23 cellular contexts compared by ENCODE assay signal in the genomic region with DNA sequence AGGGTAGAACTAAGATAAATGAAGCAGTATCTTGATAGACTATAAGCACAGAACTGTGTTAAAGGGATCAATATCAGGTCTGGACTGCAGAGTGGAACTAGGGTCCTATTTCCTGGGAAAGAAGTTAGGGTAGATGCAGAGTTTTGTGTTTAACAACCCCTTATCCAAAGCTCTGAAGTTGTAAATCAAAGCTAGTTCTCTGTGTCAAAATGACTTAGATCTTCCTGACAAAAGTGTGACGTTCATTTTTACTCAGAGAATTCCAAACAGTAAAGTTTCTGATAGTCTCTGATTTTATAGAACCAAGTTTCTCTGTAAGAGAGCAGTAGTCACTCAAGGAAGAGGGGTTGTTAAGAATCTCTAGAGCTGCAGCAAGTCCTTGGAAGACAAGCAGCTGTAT. TPM values are rescaled to one million over a fixed set of nuclear protein-coding genes. Genes with fewer than 3 reads are reported as not detected.
A peak's percentile ranks its signal among the peaks of the same experiment; 100 is the strongest.
DNase-seq lines count a peak whose midpoint lies in the region; ATAC-seq and TF ChIP-seq lines count a peak whose summit lies in the region.
"Had no signal": no experiment of that assay in that cellular context is flagged by ENCODE, and none has a peak within 500 bp of the region (broad histone marks: within the 10 kb centered on the region; RNA-seq: fewer than 3 reads in every experiment).

No MANE protein-coding gene starts in this region.

- ATAC-seq in CD4-positive, CD25-positive, alpha-beta regulatory T cell (ENCODE audit: low read depth in 2 of 2) = no peak
- ATAC-seq: gastrocnemius medialis had no signal

- no peaks in the 10 kb centered on the region for H3K9me2 ChIP-seq in OCI-LY1 (ENCODE audit: low read depth, low read length)

- no peak overlapping the region for H2AFZ ChIP-seq in OCI-LY1 (ENCODE audit: low read length)

- H3K9ac ChIP-seq in OCI-LY1 (ENCODE audit: low read length) = no peak overlapping the region
- H3K9ac ChIP-seq in endodermal cell (ENCODE audit: extremely low read depth, low read length, poor library complexity, severe bottlenecking) = no peak overlapping the region
- H3K9ac ChIP-seq: KMS-11 had no signal

- no peak overlapping the region for H3K4me2 ChIP-seq in OCI-LY1 (ENCODE audit: low read length)
- H3K4me2 ChIP-seq: KMS-11 had no signal

- TF ChIP-seq CTCF in 22Rv1 (IDR thresholded peaks at IDR 0.05) (no peak), OCI-LY1 (IDR thresholded peaks at IDR 0.05; ENCODE audit: low read length) (no peak), endodermal cell (conservative IDR thresholded peaks at IDR 0.05) (no peak), dorsolateral prefrontal cortex (IDR thresholded peaks at IDR 0.05 in 54 of 56, conservative IDR thresholded peaks at IDR 0.05 in 2 of 56; ENCODE audit: low read depth in 1 of 56, partially characterized antibody in 56 of 56) (no peak)

- no peaks in the 10 kb centered on the region for H4K20me1 ChIP-seq in OCI-LY1 (ENCODE audit: insufficient read depth, low read length)

- peaks cover 34 to 61% (median 43%) of the 10 kb centered on the region in 4 donors for H3K4me1 Mint-ChIP-seq in CD4-positive, CD25-positive, alpha-beta regulatory T cell
- peaks cover 19% of the 10 kb centered on the region for H3K4me1 Mint-ChIP-seq in endodermal cell
- peaks cover 42% of the 10 kb centered on the region for H3K4me1 Mint-ChIP-seq in activated CD4-positive, alpha-beta memory T cell treated with anti-CD3 and anti-CD28 coated beads, Interleukin-2, amount 10 ng/mL, durations not matched to agents 7 days and 5 days

- no peaks in the 10 kb centered on the region for H3K9me3 ChIP-seq in CD4-positive, CD25-positive, alpha-beta regulatory T cell (ENCODE audit: control insufficient read depth in 2 of 2, low read length in 2 of 2)
- no peaks in the 10 kb centered on the region for H3K9me3 ChIP-seq in OCI-LY1 (ENCODE audit: low read length)
- no peaks in the 10 kb centered on the region for H3K9me3 ChIP-seq in endodermal cell (ENCODE audit: control insufficient read depth, low read length)
- H3K9me3 ChIP-seq: colonic mucosa, esophagus squamous epithelium, gastrocnemius medialis, sigmoid colon, SJSA1 had no signal

- no peaks in the 10 kb centered on the region for H3K36me3 ChIP-seq in CD4-positive, CD25-positive, alpha-beta regulatory T cell (ENCODE audit: control insufficient read depth, insufficient read depth, low read length)
- peaks cover 56% of the 10 kb centered on the region for H3K36me3 ChIP-seq in OCI-LY1 (ENCODE audit: insufficient read depth, low read length)
- H3K36me3 ChIP-seq in endodermal cell (ENCODE audit: control insufficient read depth, insufficient read depth, low read length) = peaks cover 59% of the 10 kb centered on the region
- H3K36me3 ChIP-seq: colonic mucosa, gastrocnemius medialis, sigmoid colon had no signal

- H3K4me3 ChIP-seq in CD4-positive, CD25-positive, alpha-beta regulatory T cell (ENCODE audit: low read depth, low read length) = no peak overlapping the region
- H3K4me3 ChIP-seq in OCI-LY1 (ENCODE audit: low read depth, low read length, poor library complexity, severe bottlenecking) (no peak overlapping the region), endodermal cell (ENCODE audit: low read length) (no peak overlapping the region), dorsolateral prefrontal cortex (no peak overlapping the region)
- H3K4me3 ChIP-seq: colonic mucosa, esophagus squamous epithelium, gastrocnemius medialis, sigmoid colon, SJSA1 had no signal

- H3K79me2 ChIP-seq in OCI-LY1 (ENCODE audit: insufficient read depth, low read length) = peaks cover 95% of the 10 kb centered on the region

- H3K9me3 Mint-ChIP-seq in CD4-positive, CD25-positive, alpha-beta regulatory T cell = no peaks in the 10 kb centered on the region
- H3K9me3 Mint-ChIP-seq in endodermal cell = no peaks in the 10 kb centered on the region
- H3K9me3 Mint-ChIP-seq in activated CD4-positive, alpha-beta memory T cell treated with anti-CD3 and anti-CD28 coated beads, Interleukin-2, amount 10 ng/mL, durations not matched to agents 7 days and 5 days = no peaks in the 10 kb centered on the region
- H3K9me3 Mint-ChIP-seq: CD4-positive, alpha-beta memory T cell; stimulated activated naive CD8-positive, alpha-beta T cell treated with anti-CD3 and anti-CD28 coated beads, Interleukin-15, Interleukin-2, amounts not matched to agents 100 ng/mL and 50 ng/mL, for 24 hours had no signal

- no peaks in the 10 kb centered on the region for H3K27me3 Mint-ChIP-seq in CD4-positive, CD25-positive, alpha-beta regulatory T cell
- no peaks in the 10 kb centered on the region for H3K27me3 Mint-ChIP-seq in endodermal cell (ENCODE audit: insufficient read depth)
- H3K27me3 Mint-ChIP-seq in activated CD4-positive, alpha-beta memory T cell treated with anti-CD3 and anti-CD28 coated beads, Interleukin-2, amount 10 ng/mL, durations not matched to agents 7 days and 5 days = no peaks in the 10 kb centered on the region
- H3K27me3 Mint-ChIP-seq: CD4-positive, alpha-beta memory T cell; stimulated activated naive CD8-positive, alpha-beta T cell treated with anti-CD3 and anti-CD28 coated beads, Interleukin-15, Interleukin-2, amounts not matched to agents 100 ng/mL and 50 ng/mL, for 24 hours had no signal

- H3K27me3 ChIP-seq in CD4-positive, CD25-positive, alpha-beta regulatory T cell (ENCODE audit: control insufficient read depth, insufficient read depth, low read length) = no peaks in the 10 kb centered on the region
- H3K27me3 ChIP-seq in OCI-LY1 (ENCODE audit: insufficient read depth, low read length) (no peaks in the 10 kb centered on the region), endodermal cell (ENCODE audit: control insufficient read depth, insufficient read depth, low read length, poor library complexity, severe bottlenecking) (no peaks in the 10 kb centered on the region), dorsolateral prefrontal cortex (no peaks in the 10 kb centered on the region)
- H3K27me3 ChIP-seq: colonic mucosa, esophagus squamous epithelium, gastrocnemius medialis, sigmoid colon, SJSA1 had no signal

- H3K4me3 Mint-ChIP-seq in CD4-positive, CD25-positive, alpha-beta regulatory T cell = no peak overlapping the region
- H3K4me3 Mint-ChIP-seq in endodermal cell = no peak overlapping the region
- no peak overlapping the region for H3K4me3 Mint-ChIP-seq in activated CD4-positive, alpha-beta memory T cell treated with anti-CD3 and anti-CD28 coated beads, Interleukin-2, amount 10 ng/mL, durations not matched to agents 7 days and 5 days
- H3K4me3 Mint-ChIP-seq: CD4-positive, alpha-beta memory T cell; stimulated activated naive CD8-positive, alpha-beta T cell treated with anti-CD3 and anti-CD28 coated beads, Interleukin-15, Interleukin-2, amounts not matched to agents 100 ng/mL and 50 ng/mL, for 24 hours had no signal

- H3F3A ChIP-seq in OCI-LY1 (ENCODE audit: insufficient read depth, low read length) = no peaks in the 10 kb centered on the region

- intact Hi-C loops in dorsolateral prefrontal cortex (cut with DNase I) = no loop called here

- H3K27ac ChIP-seq in 22Rv1 (0 out of 2 replicates have a peak overlapping the region, but pooled peaks have one; percentile 0), OCI-LY1 (ENCODE audit: low read depth, low read length, poor library complexity, severe bottlenecking) (peak overlapping the region; percentile 22), endodermal cell (ENCODE audit: low read depth, low read length) (no peak overlapping the region), dorsolateral prefrontal cortex (peak overlapping the region in 2 of 59 donors; percentile 17 to 37)
- H3K27ac ChIP-seq in CD4-positive, CD25-positive, alpha-beta regulatory T cell (ENCODE audit: insufficient read depth, low read length, poor library complexity, severe bottlenecking) = peak overlapping the region; percentile 19
- H3K27ac ChIP-seq: colonic mucosa, esophagus squamous epithelium, gastrocnemius medialis, KMS-11, sigmoid colon, SJSA1 had no signal

- H3K27ac Mint-ChIP-seq in CD4-positive, CD25-positive, alpha-beta regulatory T cell = peak overlapping the region in 1 of 3 donors; percentile 47
- H3K27ac Mint-ChIP-seq in endodermal cell = peak overlapping the region; percentile 49
- no peak overlapping the region for H3K27ac Mint-ChIP-seq in activated CD4-positive, alpha-beta memory T cell treated with anti-CD3 and anti-CD28 coated beads, Interleukin-2, amount 10 ng/mL, durations not matched to agents 7 days and 5 days

- H3K4me1 ChIP-seq in CD4-positive, CD25-positive, alpha-beta regulatory T cell (ENCODE audit: control insufficient read depth, insufficient read depth, low read length, poor library complexity, severe bottlenecking) = peaks cover 11% of the 10 kb centered on the region
- H3K4me1 ChIP-seq in OCI-LY1 (ENCODE audit: insufficient read depth, low read length, severe bottlenecking) (peaks cover 45% of the 10 kb centered on the region), endodermal cell (ENCODE audit: control insufficient read depth, insufficient read depth, low read length) (peaks cover 3% of the 10 kb centered on the region)

- DNase-seq in CD4-positive, CD25-positive, alpha-beta regulatory T cell = no peak
- no peak for DNase-seq in endodermal cell
- no peak for DNase-seq in activated CD4-positive, alpha-beta memory T cell treated with anti-CD3 and anti-CD28 coated beads, Interleukin-2, amount 10 ng/mL, durations not matched to agents 7 days and 5 days
- no peak for DNase-seq in dorsolateral prefrontal cortex
- no peak for DNase-seq in NCI-H774 (lab: John Stamatoyannopoulos, UW)
- DNase-seq: activated CD8-positive, alpha-beta memory T cell treated with anti-CD3 and anti-CD28 coated beads, Interleukin-2, amount 50 U/mL, for 48 hours; activated gamma-delta T cell; amygdala; CD4-positive, alpha-beta memory T cell; colonic mucosa; DMS153; esophagus squamous epithelium; gastrocnemius medialis; MV-4-11; NCI-H146; NCI-H524; NK-92 treated with Interleukin-12 subunit alpha and Interleukin-12 subunit beta, amount 100 ng/mL, for 24 hours; sigmoid colon had no signal

- H3K36me3 Mint-ChIP-seq in CD4-positive, CD25-positive, alpha-beta regulatory T cell = peaks cover 4% of the 10 kb centered on the region
- H3K36me3 Mint-ChIP-seq in endodermal cell (ENCODE audit: low read depth) = peaks cover 32% of the 10 kb centered on the region
- peaks cover 28% of the 10 kb centered on the region for H3K36me3 Mint-ChIP-seq in activated CD4-positive, alpha-beta memory T cell treated with anti-CD3 and anti-CD28 coated beads, Interleukin-2, amount 10 ng/mL, durations not matched to agents 7 days and 5 days (ENCODE audit: low read depth)

- WGBS in endodermal cell (ENCODE audit: insufficient coverage in 1 of 2, insufficient read length in 1 of 2), 2 experiments = 100% methylated on average over 1 of the region's 1 CpG; no CpG with 5 or more reads in 1 of the 2 experiments

- POLR2A ChIA-PET in activated CD4-positive, alpha-beta memory T cell treated with anti-CD3 and anti-CD28 coated beads, Interleukin-2, amount 10 ng/mL, durations not matched to agents 7 days and 5 days (lab: Charles Lee) = interaction anchor here (0.8 to 1.6 kb wide), 3 partner anchors 17 to 32 kb away, joined by 3 to 4 read pairs (median 3); no protein-coding TSS in a partner anchor

- CTCF ChIA-PET in activated CD4-positive, alpha-beta memory T cell treated with anti-CD3 and anti-CD28 coated beads, Interleukin-2, amount 10 ng/mL, durations not matched to agents 7 days and 5 days (lab: Charles Lee) = interaction anchor here (1.0 to 2.1 kb wide), 3 partner anchors 83 to 236 kb away, joined by 3 to 7 read pairs (median 4); no protein-coding TSS in a partner anchor

RNA-seq across cellular contexts. Expression of gene NUCKS1, which starts 8.3 kb away (rescaled TPM):
- 72.0 TPM for total RNA-seq in CD4-positive, CD25-positive, alpha-beta regulatory T cell
- 10 to 100 TPM; 12.9 to 15.8 (median 13.3) TPM for polyA plus RNA-seq in CD4-positive, CD25-positive, alpha-beta regulatory T cell
- total RNA-seq in endodermal cell = 100 to 1,000 TPM; 380 to 532 TPM
- 267 TPM for polyA plus RNA-seq in endodermal cell (2013, experiment 1 of 2)
- polyA plus RNA-seq in endodermal cell (2013, experiment 2 of 2) = 284 TPM
- total RNA-seq in activated CD4-positive, alpha-beta memory T cell treated with anti-CD3 and anti-CD28 coated beads, Interleukin-2, amount 10 ng/mL, durations not matched to agents 7 days and 5 days = 100 to 1,000 TPM; 163 to 185 TPM
- 100 to 1,000 TPM; 124 to 316 (median 225) TPM for total RNA-seq in dorsolateral prefrontal cortex

RNA-seq across cellular contexts. Expression of gene RAB29, which starts 33.6 kb away (rescaled TPM):
- 37.0 TPM for total RNA-seq in CD4-positive, CD25-positive, alpha-beta regulatory T cell
- polyA plus RNA-seq in CD4-positive, CD25-positive, alpha-beta regulatory T cell = 100 to 1,000 TPM in 1 of 4 donors, 10 to 100 TPM in 3; 94.9 to 119 (median 98.6) TPM
- total RNA-seq in endodermal cell = 1 to 10 TPM; 5.7 to 7.2 TPM
- polyA plus RNA-seq in endodermal cell (2013, experiment 1 of 2) = 6.7 TPM
- polyA plus RNA-seq in endodermal cell (2013, experiment 2 of 2) = 5.6 TPM
- 10 to 100 TPM; 67.6 to 72.3 TPM for total RNA-seq in activated CD4-positive, alpha-beta memory T cell treated with anti-CD3 and anti-CD28 coated beads, Interleukin-2, amount 10 ng/mL, durations not matched to agents 7 days and 5 days
- total RNA-seq in dorsolateral prefrontal cortex = 10 to 100 TPM; 12.4 to 41.9 (median 21.6) TPM
